In the genomic region with DNA sequence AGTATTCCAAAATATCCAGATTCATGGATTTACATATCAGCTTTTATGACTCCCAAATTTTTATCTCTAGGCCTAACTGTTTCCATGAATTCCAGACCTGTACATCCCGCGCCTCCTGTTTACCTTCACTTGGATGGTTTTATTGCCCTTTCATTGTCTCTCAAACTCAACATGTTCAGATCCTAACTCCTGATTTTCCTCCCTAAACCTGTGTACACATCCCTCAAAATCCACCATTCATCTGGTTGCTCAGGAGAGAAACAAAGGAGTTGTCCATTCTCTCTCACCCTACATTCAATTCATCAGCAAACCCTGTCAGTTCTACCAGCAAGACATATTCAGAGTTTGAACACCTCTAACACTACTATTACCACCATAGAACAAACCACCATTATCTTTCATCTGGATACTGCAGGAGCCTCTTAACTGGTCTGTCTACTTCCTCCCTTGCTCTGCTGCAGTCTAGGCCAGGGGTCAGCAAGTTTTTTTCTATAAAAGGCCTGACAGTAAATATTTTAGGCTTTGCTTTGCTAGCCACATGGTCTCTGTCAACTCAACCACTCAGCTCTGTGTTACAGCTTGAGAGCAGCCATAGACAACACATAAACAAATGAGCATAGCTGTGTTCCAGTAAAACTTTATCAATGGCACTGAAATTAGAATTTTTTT, we compare ENCODE assay signal across 17 cellular contexts. TPM values are rescaled to one million over a fixed set of nuclear protein-coding genes. Genes with fewer than 3 reads are reported as not detected.
A peak's percentile ranks its signal among the peaks of the same experiment; 100 is the strongest.
DNase-seq lines count a peak whose midpoint lies in the region; ATAC-seq, FAIRE-seq and TF ChIP-seq lines count a peak whose summit lies in the region.
"Had no signal": no experiment of that assay in that cellular context is flagged by ENCODE, and none has a peak within 500 bp of the region (broad histone marks: within the 10 kb centered on the region; RNA-seq: fewer than 3 reads in every experiment).

No MANE protein-coding gene starts in this region.

- H3K9ac ChIP-seq in astrocyte (ENCODE audit: low read length), result peak overlapping the region; percentile 70
- H3K9ac ChIP-seq in mesenchymal stem cell (ENCODE audit: low read length), result peak overlapping the region; percentile 82
- H3K9ac ChIP-seq: KMS-11 had no signal

- no peak overlapping the region for H3K14ac ChIP-seq in mesenchymal stem cell (ENCODE audit: low read length in 2 of 2)

- H3K27ac ChIP-seq in ACC112 (ENCODE audit: low read depth, low read length), result peak overlapping the region; percentile 85
- peak overlapping the region; percentile 88 for H3K27ac ChIP-seq in astrocyte (ENCODE audit: low read depth, low read length)
- no peak overlapping the region for H3K27ac ChIP-seq in mesenchymal stem cell (ENCODE audit: low read length, poor library complexity, severe bottlenecking)
- H3K27ac ChIP-seq: KMS-11 had no signal

- 41% methylated on average over 2 of the region's 2 CpGs for WGBS in mesenchymal stem cell

- H3K4me2 ChIP-seq in astrocyte (ENCODE audit: low read length), result peak overlapping the region; percentile 60
- H3K4me2 ChIP-seq in mesenchymal stem cell (ENCODE audit: low read length, poor library complexity, severe bottlenecking), result no peak overlapping the region
- H3K4me2 ChIP-seq: KMS-11 had no signal

- no peak overlapping the region for H2BK120ac ChIP-seq in mesenchymal stem cell (ENCODE audit: low read depth, low read length)

- FAIRE-seq in astrocyte (lab: Jason Lieb, UNC), result no peak

- H3K79me2 ChIP-seq in ACC112 (ENCODE audit: control insufficient read depth, insufficient read depth, low read length, unreplicated experiment) (no peaks in the 10 kb centered on the region), astrocyte (ENCODE audit: insufficient read depth, low read length) (no peaks in the 10 kb centered on the region)

- no peaks in the 10 kb centered on the region for H4K20me1 ChIP-seq in astrocyte (ENCODE audit: insufficient read depth, low read length)

- H3K4ac ChIP-seq in mesenchymal stem cell (ENCODE audit: low read depth in 1 of 2, low read length in 2 of 2), result peak overlapping the region in 1 of 2 experiments; percentile 75

- H3K4me3 Mint-ChIP-seq in HFFc6 (peak overlapping the region; percentile 60), astrocyte (ENCODE audit: unreplicated experiment) (no peak overlapping the region)
- H3K4me3 Mint-ChIP-seq: CD14-positive monocyte, H9 had no signal

- H3K4me3 ChIP-seq in ACC112 (ENCODE audit: low read depth, low read length), result no peak overlapping the region
- H3K4me3 ChIP-seq in astrocyte (ENCODE audit: insufficient read depth, low read depth, low read length), result no peak overlapping the region
- H3K4me3 ChIP-seq in mesenchymal stem cell (ENCODE audit: insufficient read depth in 1 of 2, low read depth in 1 of 2, low read length in 2 of 2), result no peak overlapping the region

- H3K36me3 ChIP-seq in ACC112 (ENCODE audit: insufficient read depth, low read length) (no peaks in the 10 kb centered on the region), astrocyte (ENCODE audit: insufficient read depth, low read length) (no peaks in the 10 kb centered on the region), mesenchymal stem cell (ENCODE audit: control insufficient read depth in 1 of 2, insufficient read depth in 2 of 2, low read depth in 1 of 2, low read length in 2 of 2) (no peaks in the 10 kb centered on the region)

- no peaks in the 10 kb centered on the region for H3K27me3 ChIP-seq in ACC112 (ENCODE audit: insufficient read depth, low read length)
- no peaks in the 10 kb centered on the region for H3K27me3 ChIP-seq in astrocyte (ENCODE audit: insufficient read depth, low read length)
- H3K27me3 ChIP-seq in mesenchymal stem cell (ENCODE audit: control insufficient read depth in 1 of 2, insufficient read depth in 1 of 2, low read length in 2 of 2), result no peaks in the 10 kb centered on the region

- H3K9me3 ChIP-seq in astrocyte (ENCODE audit: insufficient read depth, low read depth, low read length), result no peaks in the 10 kb centered on the region
- no peaks in the 10 kb centered on the region for H3K9me3 ChIP-seq in mesenchymal stem cell (ENCODE audit: control insufficient read depth, low read length)

- peaks cover 29% of the 10 kb centered on the region for H3K4me1 Mint-ChIP-seq in HFFc6 (ENCODE audit: low read depth)
- H3K4me1 Mint-ChIP-seq in astrocyte (ENCODE audit: low read depth, unreplicated experiment), result peaks cover 16% of the 10 kb centered on the region
- H3K4me1 Mint-ChIP-seq: H9 had no signal

- DNase-seq in HFFc6 (peak; percentile 10), astrocyte (ENCODE audit: low read depth) (no peak), mesenchymal stem cell (peak; percentile 91)
- no peak for DNase-seq in stimulated activated CD4-positive, alpha-beta T cell treated with anti-CD3 and anti-CD28 coated beads, Interleukin-1b, Interleukin-23, amount 100 ng/mL, for 48 hours
- no peak for DNase-seq in stimulated activated CD4-positive, alpha-beta T cell treated with anti-CD3 and anti-CD28 coated beads, Interleukin-4, amount 100 ng/mL, for 4 hours
- DNase-seq: activated gamma-delta T cell treated with Interleukin-2 at 50 U/mL for 16 hours, H9, head of caudate nucleus, NCI-H2171 had no signal

- no peak overlapping the region for H2AFZ ChIP-seq in ACC112 (ENCODE audit: low read length, unreplicated experiment)
- H2AFZ ChIP-seq in astrocyte (ENCODE audit: low read depth, low read length), result peak overlapping the region; percentile 6
- no peak overlapping the region for H2AFZ ChIP-seq in mesenchymal stem cell (ENCODE audit: low read depth, low read length)

- ATAC-seq in GM21717 (IDR thresholded peaks at IDR 0.05; ENCODE audit: unreplicated experiment), result no peak
- no peak for ATAC-seq in GM21447 (IDR thresholded peaks at IDR 0.05; ENCODE audit: unreplicated experiment)

- no peak overlapping the region for H3K23ac ChIP-seq in mesenchymal stem cell (ENCODE audit: low read length in 2 of 2)

- no peak overlapping the region for H2AK5ac ChIP-seq in mesenchymal stem cell (ENCODE audit: low read length, severe bottlenecking)

- H4K8ac ChIP-seq in mesenchymal stem cell (ENCODE audit: low read length), result no peak overlapping the region

- no peak overlapping the region for H2BK5ac ChIP-seq in mesenchymal stem cell (ENCODE audit: low read depth, low read length, poor library complexity, severe bottlenecking)

- H3K79me1 ChIP-seq in mesenchymal stem cell (replicated peaks; ENCODE audit: low read length, poor library complexity, severe bottlenecking), result no peaks in the 10 kb centered on the region

- H3K27ac Mint-ChIP-seq in HFFc6 (peak overlapping the region; percentile 92), astrocyte (ENCODE audit: unreplicated experiment) (peak overlapping the region; percentile 47)
- H3K27ac Mint-ChIP-seq: CD14-positive monocyte, H9 had no signal

- H3K27me3 Mint-ChIP-seq in HFFc6 (ENCODE audit: insufficient read depth) (peaks cover 7% of the 10 kb centered on the region), astrocyte (ENCODE audit: low read depth, unreplicated experiment) (peaks cover 18% of the 10 kb centered on the region)

- no peak overlapping the region for H4K91ac ChIP-seq in mesenchymal stem cell (ENCODE audit: low read length)

- TF ChIP-seq CTCF in HFFc6 (IDR thresholded peaks at IDR 0.05) (no peak), astrocyte (IDR thresholded peaks at IDR 0.05; ENCODE audit: insufficient read depth, low read depth, low read length) (no peak)

- no peak overlapping the region for H2BK15ac ChIP-seq in mesenchymal stem cell (ENCODE audit: low read depth, poor library complexity, severe bottlenecking)

- peak overlapping the region in 1 of 2 experiments; percentile 2 for H2BK12ac ChIP-seq in mesenchymal stem cell (ENCODE audit: low read length in 2 of 2)

- no peaks in the 10 kb centered on the region for H3K36me3 Mint-ChIP-seq in HFFc6 (ENCODE audit: low read depth)
- H3K36me3 Mint-ChIP-seq in astrocyte (ENCODE audit: low read depth, unreplicated experiment), result peaks cover 2% of the 10 kb centered on the region
- H3K36me3 Mint-ChIP-seq: CD14-positive monocyte had no signal

- H3K9me3 Mint-ChIP-seq in HFFc6, result no peaks in the 10 kb centered on the region
- no peaks in the 10 kb centered on the region for H3K9me3 Mint-ChIP-seq in astrocyte (ENCODE audit: unreplicated experiment)
- H3K9me3 Mint-ChIP-seq: CD14-positive monocyte, H9 had no signal

- peak overlapping the region; percentile 52 to 75 for H3K18ac ChIP-seq in mesenchymal stem cell (ENCODE audit: low read depth in 1 of 2, low read length in 2 of 2)

- H3K4me1 ChIP-seq in ACC112 (ENCODE audit: control insufficient read depth, insufficient read depth, low read length, unreplicated experiment), result peaks cover 18% of the 10 kb centered on the region
- H3K4me1 ChIP-seq in astrocyte (ENCODE audit: insufficient read depth, low read length), result peaks cover 18% of the 10 kb centered on the region
- peaks cover 4% of the 10 kb centered on the region for H3K4me1 ChIP-seq in mesenchymal stem cell (ENCODE audit: control insufficient read depth, insufficient read depth, low read depth, low read length)

RNA-seq across cellular contexts. Expression of a gene that starts 14.0 kb away (rescaled TPM):
- total RNA-seq in HFFc6 (2021; fragmentation: NEBNext Ultra II Directional; extraction: Animal tissue kit (Norgen Biotek cat#: 25700)), result not detected
- not detected in 2 replicates for total RNA-seq in astrocyte
- polyA plus RNA-seq in mesenchymal stem cell (2013, experiment 1 of 2), result 0.12 TPM
- 0.01 TPM for polyA plus RNA-seq in mesenchymal stem cell (2013, experiment 2 of 2)
- total RNA-seq: lung microvascular endothelial cell, ureter had no signal
- polyA plus RNA-seq: CD14-positive monocyte had no signal

RNA-seq across cellular contexts. Expression of a gene that starts 14.0 kb away (rescaled TPM):
- not detected for total RNA-seq in HFFc6 (2021; fragmentation: NEBNext Ultra II Directional; extraction: Animal tissue kit (Norgen Biotek cat#: 25700))
- not detected in 2 replicates for total RNA-seq in astrocyte
- 0.08 TPM for polyA plus RNA-seq in mesenchymal stem cell (2013, experiment 1 of 2)
- polyA plus RNA-seq in mesenchymal stem cell (2013, experiment 2 of 2), result 0.12 TPM
- total RNA-seq: H9, lung microvascular endothelial cell, OCI-LY7, ureter had no signal

RNA-seq across cellular contexts. Expression of a gene that starts 33.3 kb away (rescaled TPM):
- total RNA-seq in HFFc6 (2021; fragmentation: NEBNext Ultra II Directional; extraction: Animal tissue kit (Norgen Biotek cat#: 25700)), result 10 to 100 TPM in 5 of 6 experiments, 1 to 10 TPM in 1; 8.6 to 14.1 (median 13.0) TPM
- 1.8 and 2.4 TPM in 2 replicates for total RNA-seq in astrocyte
- 6.6 TPM for polyA plus RNA-seq in mesenchymal stem cell (2013, experiment 1 of 2)
- 6.5 TPM for polyA plus RNA-seq in mesenchymal stem cell (2013, experiment 2 of 2)

Comparison
In these comparisons a context has a peak if more than half of its experiments do, and no peak if none do; other contexts are left out.
1. DNase-seq: peak in HFFc6 (single experiment) and mesenchymal stem cell (single experiment); none in astrocyte (single experiment), stimulated activated CD4-positive, alpha-beta T cell treated with anti-CD3 and anti-CD28 coated beads, Interleukin-1b, Interleukin-23, amount 100 ng/mL, for 48 hours (single experiment) and stimulated activated CD4-positive, alpha-beta T cell treated with anti-CD3 and anti-CD28 coated beads, Interleukin-4, amount 100 ng/mL, for 4 hours (0 of 2).